In the genomic region with DNA sequence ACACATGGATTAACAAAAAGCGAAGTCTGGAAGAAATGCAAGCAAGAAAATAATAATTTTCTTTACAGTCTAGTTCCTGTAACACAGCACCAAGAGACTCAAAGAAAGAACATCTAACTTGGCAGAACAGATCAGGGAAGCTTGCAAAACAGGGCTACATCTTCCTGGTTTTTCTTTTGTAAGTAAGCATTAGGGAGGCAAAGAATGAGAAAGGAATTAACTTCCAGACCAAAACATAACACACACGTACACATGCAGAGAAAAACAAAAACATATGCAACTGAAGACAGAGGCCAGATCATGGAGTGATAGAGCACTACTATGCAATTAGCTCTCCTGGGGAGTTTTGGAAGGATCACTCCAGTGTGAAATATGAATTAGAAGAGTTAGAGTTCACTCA, we compare ENCODE assay signal across 24 cellular contexts.
DNase-seq lines count a peak whose midpoint lies in the region; ATAC-seq and TF ChIP-seq lines count a peak whose summit lies in the region.
"Had no signal": no experiment of that assay in that cellular context is flagged by ENCODE, and none has a peak within 500 bp of the region (broad histone marks: within the 10 kb centered on the region; RNA-seq: fewer than 3 reads in every experiment).

No MANE protein-coding gene starts in this region.

- DNase-seq in AG08395 (ENCODE audit: low spot score) = peak; percentile 11
- no peak for DNase-seq in Karpas-422
- DNase-seq in choroid plexus epithelial cell (ENCODE audit: low read depth) = peak; percentile 38
- peak; percentile 8 for DNase-seq in mesenchymal stem cell
- DNase-seq in GM13977 (ENCODE audit: low spot score) = no peak
- DNase-seq in NCI-H748 treated with DMSO at 0.1 percent for 48 hours (lab: John Stamatoyannopoulos, UW) = no peak
- no peak for DNase-seq in heart right ventricle
- DNase-seq: activated CD8-positive, alpha-beta T cell treated with anti-CD3 and anti-CD28 coated beads, Interleukin-2, amount 10 ng/mL, durations not matched to agents 7 days and 5 days; activated gamma-delta T cell; activated naive CD8-positive, alpha-beta T cell treated with anti-CD3 and anti-CD28 coated beads, Interleukin-2, amount 50 U/mL, for 24 hours; gastrocnemius medialis; hypothalamus; NCI-H1436 treated with DMSO at 0.1 percent for 48 hours; NCI-H526; nucleus accumbens; retina; stimulated activated naive CD8-positive, alpha-beta T cell treated with anti-CD3 and anti-CD28 coated beads, Interleukin-15, amount 100 ng/mL, for 72 hours; T1000 had no signal

- no peak overlapping the region for H3K9ac ChIP-seq in Karpas-422 (ENCODE audit: low read length)
- no peak overlapping the region for H3K9ac ChIP-seq in mesenchymal stem cell (ENCODE audit: low read length)

- peaks cover 43% of the 10 kb centered on the region for H3K79me2 ChIP-seq in Karpas-422 (ENCODE audit: low read length)

- H2AFZ ChIP-seq in Karpas-422 (ENCODE audit: low read length) (0 out of 2 replicates have a peak overlapping the region, but pooled peaks have one; percentile 49), mesenchymal stem cell (ENCODE audit: low read depth, low read length) (no peak overlapping the region)

- no peaks in the 10 kb centered on the region for H3K9me2 ChIP-seq in Karpas-422 (replicated peaks; ENCODE audit: insufficient read depth, low read length)

- no peak overlapping the region for H4K91ac ChIP-seq in mesenchymal stem cell (ENCODE audit: low read length)

- no peak overlapping the region for H2BK12ac ChIP-seq in mesenchymal stem cell (ENCODE audit: low read length in 2 of 2)

- H3K27ac ChIP-seq in Karpas-422 (ENCODE audit: low read length) = no peak overlapping the region; the same call in 1 of the 2 replicates
- H3K27ac ChIP-seq in mesenchymal stem cell (ENCODE audit: low read length, poor library complexity, severe bottlenecking) = no peak overlapping the region
- H3K27ac ChIP-seq in heart right ventricle = no peak overlapping the region
- H3K27ac ChIP-seq: C4-2B, coronary artery, gastrocnemius medialis, RWPE1, tibial nerve had no signal

- H4K8ac ChIP-seq in mesenchymal stem cell (ENCODE audit: low read length) = no peak overlapping the region

- no peak overlapping the region for H3K23ac ChIP-seq in mesenchymal stem cell (ENCODE audit: low read length in 2 of 2)

- no peak overlapping the region for H2BK15ac ChIP-seq in mesenchymal stem cell (ENCODE audit: low read depth, poor library complexity, severe bottlenecking)

- H2AK5ac ChIP-seq in mesenchymal stem cell (ENCODE audit: low read length, severe bottlenecking) = no peak overlapping the region

- H3K9me3 ChIP-seq in Karpas-422 (ENCODE audit: low read length) (no peaks in the 10 kb centered on the region), mesenchymal stem cell (ENCODE audit: control insufficient read depth, low read length) (no peaks in the 10 kb centered on the region), heart right ventricle (no peaks in the 10 kb centered on the region)
- H3K9me3 ChIP-seq: gastrocnemius medialis, tibial nerve had no signal

- intact Hi-C loops in heart right ventricle (cut with DNase I) = no loop called here

- H3K4me1 ChIP-seq in Karpas-422 (ENCODE audit: low read length) (peaks cover 10% of the 10 kb centered on the region), mesenchymal stem cell (ENCODE audit: control insufficient read depth, insufficient read depth, low read depth, low read length) (no peaks in the 10 kb centered on the region), heart right ventricle (no peaks in the 10 kb centered on the region)
- H3K4me1 ChIP-seq: gastrocnemius medialis, tibial nerve had no signal

- no peak overlapping the region for H3K18ac ChIP-seq in mesenchymal stem cell (ENCODE audit: low read depth in 1 of 2, low read length in 2 of 2)

- H4K20me1 ChIP-seq in Karpas-422 (ENCODE audit: insufficient read depth, low read depth, low read length) = no peaks in the 10 kb centered on the region

- in situ Hi-C loops in GM13977 (cut with MboI; ENCODE audit: low pct_unique_long_range_greater_than_20kb, low sequenced_read_pairs, unreplicated experiment) = no loop called here

- no peak overlapping the region for H3K4ac ChIP-seq in mesenchymal stem cell (ENCODE audit: low read depth in 1 of 2, low read length in 2 of 2)

- H3K4me2 ChIP-seq in Karpas-422 (ENCODE audit: low read depth, low read length, poor library complexity, severe bottlenecking) = no peak overlapping the region
- no peak overlapping the region for H3K4me2 ChIP-seq in mesenchymal stem cell (ENCODE audit: low read length, poor library complexity, severe bottlenecking)

- no peaks in the 10 kb centered on the region for H3K27me3 ChIP-seq in Karpas-422 (ENCODE audit: low read length)
- no peaks in the 10 kb centered on the region for H3K27me3 ChIP-seq in mesenchymal stem cell (ENCODE audit: control insufficient read depth in 1 of 2, insufficient read depth in 1 of 2, low read length in 2 of 2)
- no peaks in the 10 kb centered on the region for H3K27me3 ChIP-seq in heart right ventricle
- H3K27me3 ChIP-seq: gastrocnemius medialis, tibial nerve had no signal

- no peak overlapping the region for H2BK120ac ChIP-seq in mesenchymal stem cell (ENCODE audit: low read depth, low read length)

- 100% methylated on average over 1 of the region's 2 CpGs for WGBS in mesenchymal stem cell
- 73 to 74% methylated on average over 2 of the region's 2 CpGs for WGBS in heart right ventricle, 2 donors

- H3K79me1 ChIP-seq in mesenchymal stem cell (replicated peaks; ENCODE audit: low read length, poor library complexity, severe bottlenecking) = peaks cover 6% of the 10 kb centered on the region

- H3K14ac ChIP-seq in mesenchymal stem cell (ENCODE audit: low read length in 2 of 2) = no peak overlapping the region

- no peaks in the 10 kb centered on the region for H3K36me3 ChIP-seq in Karpas-422 (ENCODE audit: insufficient read depth, low read length)
- H3K36me3 ChIP-seq in mesenchymal stem cell (ENCODE audit: control insufficient read depth in 1 of 2, insufficient read depth in 2 of 2, low read depth in 1 of 2, low read length in 2 of 2) = no peaks in the 10 kb centered on the region
- no peaks in the 10 kb centered on the region for H3K36me3 ChIP-seq in heart right ventricle
- H3K36me3 ChIP-seq: gastrocnemius medialis, tibial nerve had no signal

- no peak overlapping the region for H2BK5ac ChIP-seq in mesenchymal stem cell (ENCODE audit: low read depth, low read length, poor library complexity, severe bottlenecking)

- TF ChIP-seq CTCF in choroid plexus epithelial cell (conservative IDR thresholded peaks at IDR 0.05; ENCODE audit: low read depth, low read length) (no peak), GM13977 (IDR thresholded peaks at IDR 0.05; ENCODE audit: extremely low read depth, insufficient read depth, missing control alignments) (no peak), heart right ventricle (IDR thresholded peaks at IDR 0.05) (no peak)

- H3K4me3 ChIP-seq in Karpas-422 (ENCODE audit: low read length) (no peak overlapping the region), choroid plexus epithelial cell (ENCODE audit: low read depth, low read length) (no peak overlapping the region), mesenchymal stem cell (ENCODE audit: insufficient read depth in 1 of 2, low read depth in 1 of 2, low read length in 2 of 2) (no peak overlapping the region), heart right ventricle (no peak overlapping the region)
- H3K4me3 ChIP-seq: coronary artery, gastrocnemius medialis, lung, tibial nerve had no signal

- ATAC-seq in HG02885 (IDR thresholded peaks at IDR 0.05; ENCODE audit: poor library complexity, unreplicated experiment) (no peak), heart right ventricle (no peak)
- ATAC-seq: activated CD8-positive, alpha-beta T cell treated with anti-CD3 and anti-CD28 coated beads, Interleukin-2, amount 10 ng/mL, durations not matched to agents 7 days and 5 days; activated naive CD8-positive, alpha-beta T cell treated with anti-CD3 and anti-CD28 coated beads, Interleukin-2, amount 50 U/mL, for 24 hours; gastrocnemius medialis; stimulated activated naive CD8-positive, alpha-beta T cell treated with anti-CD3 and anti-CD28 coated beads, Interleukin-15, amount 100 ng/mL, for 72 hours had no signal

Comparison
In these comparisons a context has a peak if more than half of its experiments do, and no peak if none do; other contexts are left out.
1. DNase-seq: peak in AG08395 (single experiment), choroid plexus epithelial cell (single experiment) and mesenchymal stem cell (single experiment); none in Karpas-422 (single experiment), GM13977 (single experiment), NCI-H748 treated with DMSO at 0.1 percent for 48 hours (single experiment) and heart right ventricle (0 of 2).